Comparison of ENCODE assay signal across 22 cellular contexts in the genomic region with DNA sequence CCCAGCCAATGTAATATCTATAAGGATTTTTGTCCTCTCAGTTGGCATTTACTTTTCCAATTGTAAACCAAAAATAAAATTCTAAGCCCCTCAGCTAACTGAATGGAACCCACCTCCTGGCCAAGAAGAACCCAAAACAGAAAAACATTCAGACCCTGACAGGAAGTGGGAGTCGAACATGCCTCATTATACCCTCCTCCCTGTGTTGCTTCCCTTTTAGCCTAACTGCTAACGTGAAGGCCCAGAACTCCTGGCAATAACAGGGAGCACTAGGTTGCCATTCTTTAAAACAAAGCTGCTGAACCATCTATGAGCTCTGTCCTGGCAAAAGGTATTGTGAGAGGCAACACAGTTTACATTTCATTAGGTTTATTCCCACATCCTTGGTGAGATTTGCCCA.
DNase-seq lines count a peak whose midpoint lies in the region; ATAC-seq and TF ChIP-seq lines count a peak whose summit lies in the region.
"Had no signal": no experiment of that assay in that cellular context is flagged by ENCODE, and none has a peak within 500 bp of the region (broad histone marks: within the 10 kb centered on the region; RNA-seq: fewer than 3 reads in every experiment).

No MANE protein-coding gene starts in this region.

- no peak overlapping the region for H3K4me3 Mint-ChIP-seq in MCF 10A (ENCODE audit: unreplicated experiment)
- H3K4me3 Mint-ChIP-seq in WTC11: no peak overlapping the region
- H3K4me3 Mint-ChIP-seq in T-cell: no peak overlapping the region
- H3K4me3 Mint-ChIP-seq in natural killer cell: no peak overlapping the region
- H3K4me3 Mint-ChIP-seq: CD8-positive, alpha-beta T cell had no signal

- H3K4me1 ChIP-seq in breast epithelium (no peaks in the 10 kb centered on the region), mesendoderm (ENCODE audit: control insufficient read depth, low read depth, low read length) (no peaks in the 10 kb centered on the region), SJCRH30 (no peaks in the 10 kb centered on the region)

- no peaks in the 10 kb centered on the region for H3K36me3 ChIP-seq in breast epithelium
- no peaks in the 10 kb centered on the region for H3K36me3 ChIP-seq in mesendoderm (ENCODE audit: control insufficient read depth, insufficient read depth, low read length)
- H3K36me3 ChIP-seq in SJCRH30: no peaks in the 10 kb centered on the region

- H3K27me3 ChIP-seq in breast epithelium (no peaks in the 10 kb centered on the region), mesendoderm (ENCODE audit: insufficient read depth, low read length, poor library complexity) (no peaks in the 10 kb centered on the region), SJCRH30 (no peaks in the 10 kb centered on the region)

- TF ChIP-seq POLR2A in breast epithelium (IDR thresholded peaks at IDR 0.05): no peak

- H3K56ac ChIP-seq in mesendoderm (ENCODE audit: low read length): no peak overlapping the region

- no peaks in the 10 kb centered on the region for H3K36me3 Mint-ChIP-seq in MCF 10A (ENCODE audit: insufficient read depth, unreplicated experiment)
- H3K36me3 Mint-ChIP-seq in WTC11: no peaks in the 10 kb centered on the region
- no peaks in the 10 kb centered on the region for H3K36me3 Mint-ChIP-seq in T-cell
- no peaks in the 10 kb centered on the region for H3K36me3 Mint-ChIP-seq in natural killer cell
- H3K36me3 Mint-ChIP-seq: CD8-positive, alpha-beta T cell had no signal

- H3K9me3 ChIP-seq in breast epithelium (no peaks in the 10 kb centered on the region), SJCRH30 (replicated peaks) (no peaks in the 10 kb centered on the region)

- no peak overlapping the region for H3K23ac ChIP-seq in mesendoderm (ENCODE audit: low read length)

- H3K79me1 ChIP-seq in mesendoderm (ENCODE audit: low read length): no peaks in the 10 kb centered on the region

- H2AK5ac ChIP-seq in mesendoderm (ENCODE audit: low read length): no peak overlapping the region

- H3K4ac ChIP-seq in mesendoderm (ENCODE audit: low read depth, low read length): no peak overlapping the region

- CTCF ChIA-PET in MCF 10A (lab: Yijun Ruan, JAX): interaction anchor here (0.7 kb wide), 1 partner anchor 298 kb away, joined by 4 read pairs; no protein-coding TSS in a partner anchor
- CTCF ChIA-PET in WTC11 (lab: Charles Lee): interaction anchor here (0.9 kb wide), 1 partner anchor 8 kb away, joined by 3 read pairs; no protein-coding TSS in a partner anchor
- CTCF ChIA-PET in T-cell (lab: Charles Lee): interaction anchor here in 1 of 2 donors (0.6 kb wide), 1 partner anchor 1251 kb away, joined by 3 read pairs; no protein-coding TSS in a partner anchor

- H3K27ac ChIP-seq in breast epithelium (no peak overlapping the region), mesendoderm (ENCODE audit: low read depth, low read length) (no peak overlapping the region), SJCRH30 (no peak overlapping the region)
- H3K27ac ChIP-seq: PC-9, SK-N-MC had no signal

- TF ChIP-seq CTCF in MCF 10A (IDR thresholded peaks at IDR 0.05; ENCODE audit: unreplicated experiment) (no peak), breast epithelium (IDR thresholded peaks at IDR 0.05) (no peak), WTC11 (IDR thresholded peaks at IDR 0.05) (no peak), natural killer cell (IDR thresholded peaks at IDR 0.05) (no peak)

- no peak overlapping the region for H3K4me2 ChIP-seq in mesendoderm (ENCODE audit: low read length)
- H3K4me2 ChIP-seq: PC-9 had no signal

- H3K9me3 Mint-ChIP-seq in MCF 10A (ENCODE audit: unreplicated experiment) (no peaks in the 10 kb centered on the region), WTC11 (no peaks in the 10 kb centered on the region), T-cell (no peaks in the 10 kb centered on the region), natural killer cell (peaks cover 3 to 13% of the 10 kb centered on the region in 2 donors)
- H3K9me3 Mint-ChIP-seq: CD8-positive, alpha-beta T cell had no signal

- no CpG with 5 or more reads among the region's 2 CpGs for WGBS in mesendoderm (ENCODE audit: extremely low coverage, insufficient coverage, low lambda C conversion rate)

- ATAC-seq in WTC11 (peak; percentile 56), T-cell (replicated peaks in 1 of 4) (no peak), natural killer cell (no peak)
- ATAC-seq: CD8-positive, alpha-beta T cell had no signal

- no peak overlapping the region for H4K8ac ChIP-seq in mesendoderm (ENCODE audit: low read depth, low read length)

- no peak for DNase-seq in MCF 10A (ENCODE audit: unreplicated experiment)
- DNase-seq in breast epithelium (ENCODE audit: low spot score in 2 of 2): no peak
- DNase-seq in WTC11 (ENCODE audit: low spot score): no peak
- peak; percentile 12 for DNase-seq in mesendoderm
- no peak for DNase-seq in T-cell
- no peak for DNase-seq in SJCRH30
- DNase-seq in DMS114 treated with DMSO at 0.1 percent for 48 hours (lab: John Stamatoyannopoulos, UW; ENCODE audit: unreplicated experiment): no peak
- no peak for DNase-seq in natural killer cell
- DNase-seq: 8988T; C1 segment of cervical spinal cord; CD8-positive, alpha-beta T cell; DMS153; IMR-90; NCI-H1105 treated with DMSO at 0.1 percent for 48 hours; NCI-H2081; NCI-H2171; NCI-H345; NCI-H524 treated with DMSO at 0.1 percent for 48 hours; PC-9; RPMI8226; SHP77 had no signal

- H4K5ac ChIP-seq in mesendoderm (ENCODE audit: low read length): no peak overlapping the region

- H3K27me3 Mint-ChIP-seq in MCF 10A (ENCODE audit: insufficient read depth, unreplicated experiment): no peaks in the 10 kb centered on the region
- no peaks in the 10 kb centered on the region for H3K27me3 Mint-ChIP-seq in WTC11 (ENCODE audit: low read depth)
- H3K27me3 Mint-ChIP-seq in T-cell: peaks cover 0 to 4% of the 10 kb centered on the region in 2 donors
- no peaks in the 10 kb centered on the region for H3K27me3 Mint-ChIP-seq in natural killer cell (ENCODE audit: low read depth in 2 of 2)

- H3K4me1 Mint-ChIP-seq in MCF 10A (ENCODE audit: insufficient read depth, unreplicated experiment) (no peaks in the 10 kb centered on the region), WTC11 (peaks cover 2% of the 10 kb centered on the region; the same call in 1 of the 2 replicates), T-cell (no peaks in the 10 kb centered on the region), natural killer cell (no peaks in the 10 kb centered on the region)

- H3K9ac ChIP-seq in mesendoderm (ENCODE audit: low read length): no peak overlapping the region

- BruUV-seq in MCF 10A (replicated peaks; lab: Mats Ljungman, UMichigan): no TSS peak

- no peak overlapping the region for H3K18ac ChIP-seq in mesendoderm (ENCODE audit: low read length)

- no peak overlapping the region for H2BK15ac ChIP-seq in mesendoderm (replicated peaks; ENCODE audit: low read depth)

- no peaks in the 10 kb centered on the region for H3K79me2 ChIP-seq in mesendoderm (ENCODE audit: control insufficient read depth, insufficient read depth, low read length)

- intact Hi-C loops in MCF 10A (cut with micrococcal nuclease): no loop called here
- intact Hi-C loops in breast epithelium (cut with DNase I; ENCODE audit: low total_unique reads): no loop called here
- intact Hi-C loops in natural killer cell (cut with micrococcal nuclease): no loop called here

- H3K27ac Mint-ChIP-seq in MCF 10A (ENCODE audit: low read depth, unreplicated experiment) (peak overlapping the region; percentile 36), WTC11 (no peak overlapping the region), T-cell (no peak overlapping the region), natural killer cell (no peak overlapping the region)
- H3K27ac Mint-ChIP-seq: CD8-positive, alpha-beta T cell had no signal

- H3K4me3 ChIP-seq in breast epithelium (no peak overlapping the region), mesendoderm (ENCODE audit: low read length) (no peak overlapping the region), SJCRH30 (no peak overlapping the region)
- H3K4me3 ChIP-seq: PC-9, SK-N-MC had no signal

- no peak overlapping the region for H2BK120ac ChIP-seq in mesendoderm (ENCODE audit: low read depth, low read length)

- no peak overlapping the region for H2BK5ac ChIP-seq in mesendoderm (ENCODE audit: low read length)

- POLR2A ChIA-PET in MCF 10A (lab: Yijun Ruan, JAX): no interaction called here
- POLR2A ChIA-PET in WTC11 (lab: Charles Lee): no interaction called here
- POLR2A ChIA-PET in T-cell (lab: Charles Lee): no interaction called here

TF ChIP-seq in WTC11, 78 proteins besides CTCF, POLR2A, EP300 and RAD21:
- TF ChIP-seq FOXK1 (CRISPR knock-in tag; IDR thresholded peaks at IDR 0.05) (no peak), NFE2L1 (CRISPR knock-in tag; IDR thresholded peaks at IDR 0.05) (no peak), STAT6 (CRISPR knock-in tag; conservative IDR thresholded peaks at IDR 0.05; ENCODE audit: low read depth) (no peak), ATF1 (CRISPR knock-in tag; IDR thresholded peaks at IDR 0.05) (no peak)
